Comparison of ENCODE assay signal across 1 cellular context in genomic region chr13:51525567-51526165, GRCh38.
A peak's percentile ranks its signal among the peaks of the same experiment; 100 is the strongest.
TF ChIP-seq lines count a peak whose summit lies in the region.

No MANE protein-coding gene starts in this region.

TF ChIP-seq in K562, 482 proteins besides CTCF, POLR2A, EP300 and RAD21:
- no peak for TF ChIP-seq MTA3 (IDR thresholded peaks at IDR 0.05; ENCODE audit: borderline replicate concordance)
- TF ChIP-seq ATF3 (IDR thresholded peaks at IDR 0.05): peak; percentile 45; the same call in 1 of the 2 replicates
- TF ChIP-seq ATF3 (CRISPR knock-in tag; conservative IDR thresholded peaks at IDR 0.05): no peak
- TF ChIP-seq TOE1 (IDR thresholded peaks at IDR 0.05; ENCODE audit: borderline replicate concordance): no peak
- no peak for TF ChIP-seq TOE1 (CRISPR knock-in tag; IDR thresholded peaks at IDR 0.05; ENCODE audit: borderline replicate concordance, low read depth)
- no peak for TF ChIP-seq TCF7 (IDR thresholded peaks at IDR 0.05; ENCODE audit: borderline replicate concordance)
TF ChIP-seq in K562: peak in this region for 1.
